ENCODE assay signal across 17 cellular contexts in the genomic region with DNA sequence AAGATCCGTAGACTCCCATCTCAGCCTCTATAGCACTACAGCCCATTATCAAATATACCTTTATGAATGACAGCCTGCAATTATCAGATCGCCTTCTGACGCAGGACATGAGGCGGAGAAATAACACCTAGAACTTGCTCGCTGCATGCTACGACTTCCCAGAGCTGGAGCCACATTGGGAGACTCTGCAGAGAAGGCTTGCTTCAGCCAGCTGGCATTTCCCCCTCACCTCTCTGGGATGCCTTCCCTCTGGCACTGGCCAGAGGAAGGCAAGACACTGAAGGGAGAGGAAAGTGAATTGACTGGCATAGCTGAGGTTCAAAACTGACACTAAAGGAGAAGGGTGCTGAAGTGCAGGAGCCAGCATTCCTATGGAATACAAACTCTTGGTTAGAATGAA.
DNase-seq lines count a peak whose midpoint lies in the region; ATAC-seq and TF ChIP-seq lines count a peak whose summit lies in the region.
"Had no signal": no experiment of that assay in that cellular context is flagged by ENCODE, and none has a peak within 500 bp of the region (broad histone marks: within the 10 kb centered on the region; RNA-seq: fewer than 3 reads in every experiment).

No MANE protein-coding gene starts in this region.

- H4K20me1 ChIP-seq in H9 (ENCODE audit: control insufficient read depth, insufficient read depth, insufficient read length) = no peaks in the 10 kb centered on the region
- H4K20me1 ChIP-seq in neural cell (ENCODE audit: insufficient read depth) = no peaks in the 10 kb centered on the region

- TF ChIP-seq EP300 in neural cell (conservative IDR thresholded peaks at IDR 0.05; ENCODE audit: poor library complexity, severe bottlenecking) = no peak

- H3K4me3 ChIP-seq in neural cell (ENCODE audit: low read length) = peak overlapping the region; percentile 19
- H3K4me3 ChIP-seq: GM12878, GM23248 had no signal

- no peak overlapping the region for H4K91ac ChIP-seq in H9 (ENCODE audit: insufficient read length, low read depth, low read length)

- H2BK12ac ChIP-seq in H9 (ENCODE audit: insufficient read length, low read depth, low read length) = no peak overlapping the region

- no peak overlapping the region for H2BK120ac ChIP-seq in H9 (ENCODE audit: low read depth, low read length, poor library complexity, severe bottlenecking)

- H2BK15ac ChIP-seq in H9 (ENCODE audit: low read depth, low read length) = no peak overlapping the region

- no peaks in the 10 kb centered on the region for H3K23me2 ChIP-seq in H9 (ENCODE audit: insufficient read length, low read depth, low read length, poor library complexity, severe bottlenecking)

- no CpG with 5 or more reads among the region's 6 CpGs for WGBS in H9 (ENCODE audit: extremely low coverage, insufficient read length, low lambda C conversion rate)

- TF ChIP-seq CTCF in H9 (conservative IDR thresholded peaks at IDR 0.05) = no peak
- TF ChIP-seq CTCF in neural cell (IDR thresholded peaks at IDR 0.05; ENCODE audit: poor library complexity, severe bottlenecking) = no peak

- no peaks in the 10 kb centered on the region for H3K9me2 ChIP-seq in neural cell (ENCODE audit: insufficient read depth, low read length)

- H4K5ac ChIP-seq in H9 (ENCODE audit: insufficient read length, low read depth, low read length) = no peak overlapping the region

- H3K14ac ChIP-seq in H9 (ENCODE audit: insufficient read depth, low read length) = no peak overlapping the region

- H3K36me3 ChIP-seq in neural cell (ENCODE audit: insufficient read depth, low read length) = no peaks in the 10 kb centered on the region

- no peak overlapping the region for H2AFZ ChIP-seq in H9 (ENCODE audit: low read length)
- no peak overlapping the region for H2AFZ ChIP-seq in neural cell (ENCODE audit: low read depth, low read length)
- H2AFZ ChIP-seq: GM23248 had no signal

- H3K4me2 ChIP-seq in H9 (ENCODE audit: insufficient read depth, insufficient read length, low read length) = no peak overlapping the region
- no peak overlapping the region for H3K4me2 ChIP-seq in neural cell (ENCODE audit: low read length)

- in situ Hi-C loops in G401 (cut with HindIII; ENCODE audit: low sequenced_read_pairs) = no loop called here

- no peak overlapping the region for H3T11ph ChIP-seq in H9 (ENCODE audit: low read length)

- H3K79me1 ChIP-seq in H9 (ENCODE audit: insufficient read depth, low read depth, low read length, poor library complexity, severe bottlenecking) = peaks cover 4% of the 10 kb centered on the region

- no peaks in the 10 kb centered on the region for H3K9me3 ChIP-seq in H9 (ENCODE audit: control insufficient read depth, low read depth, low read length)
- H3K9me3 ChIP-seq in neural cell (ENCODE audit: low read length) = no peaks in the 10 kb centered on the region

- peaks cover 9 to 26% (median 11%) of the 10 kb centered on the region in 3 experiments; a peak in 6 of 7 replicates for H3K36me3 Mint-ChIP-seq in H9 (ENCODE audit: insufficient read depth in 1 of 3, low read depth in 3 of 3)
- H3K36me3 Mint-ChIP-seq: CD4-positive, alpha-beta memory T cell had no signal

- no peak for ATAC-seq in HG03432 (IDR thresholded peaks at IDR 0.05; ENCODE audit: unreplicated experiment)
- ATAC-seq: GM12878, HCT116 had no signal

- no peak overlapping the region for H3K4me3 Mint-ChIP-seq in H9
- H3K4me3 Mint-ChIP-seq: CD4-positive, alpha-beta memory T cell had no signal

- no peak overlapping the region for H2BK20ac ChIP-seq in H9 (ENCODE audit: low read depth, low read length, poor library complexity, severe bottlenecking)

- no peak overlapping the region for H2BK5ac ChIP-seq in H9 (ENCODE audit: insufficient read length, low read length)

- H3K4me1 ChIP-seq in H9 (ENCODE audit: insufficient read depth, low read length) = peaks cover 9% of the 10 kb centered on the region; the same call in 1 of the 2 replicates

- H2AK5ac ChIP-seq in H9 (ENCODE audit: insufficient read length, low read length) = no peak overlapping the region

- no peak overlapping the region for H3K23ac ChIP-seq in H9 (ENCODE audit: insufficient read length, low read depth, low read length)

- no peak overlapping the region for H3K4ac ChIP-seq in H9 (ENCODE audit: low read depth, low read length)

- H3K27me3 ChIP-seq in H9 (ENCODE audit: insufficient read depth, low read length) (no peaks in the 10 kb centered on the region), neural cell (ENCODE audit: insufficient read depth, low read depth, low read length) (no peaks in the 10 kb centered on the region)

- H3K9me3 Mint-ChIP-seq in H9 = no peaks in the 10 kb centered on the region

- H3K79me2 ChIP-seq in H9 (ENCODE audit: insufficient read depth, low read length) = peaks cover 14% of the 10 kb centered on the region; the same call in 1 of the 2 replicates
- H3K79me2 ChIP-seq in neural cell (replicated peaks; ENCODE audit: insufficient read depth, low read length) = peaks cover 5% of the 10 kb centered on the region

- H3K4me1 Mint-ChIP-seq in H9 = peaks cover 26 to 27% of the 10 kb centered on the region in 2 experiments
- H3K4me1 Mint-ChIP-seq: CD4-positive, alpha-beta memory T cell had no signal

- no peak overlapping the region for H4K8ac ChIP-seq in H9 (replicated peaks; ENCODE audit: insufficient read length, low read depth, low read length)

- H3K27me3 Mint-ChIP-seq in H9 (ENCODE audit: low read depth) = no peaks in the 10 kb centered on the region
- H3K27me3 Mint-ChIP-seq: CD4-positive, alpha-beta memory T cell had no signal

- peak overlapping the region in 1 of 3 experiments; percentile 44; a peak in 2 of 7 replicates for H3K27ac Mint-ChIP-seq in H9
- H3K27ac Mint-ChIP-seq: CD4-positive, alpha-beta memory T cell had no signal

- no peak overlapping the region for H3K56ac ChIP-seq in H9 (ENCODE audit: insufficient read length, low read depth, low read length)

- H3K27ac ChIP-seq in H9 (ENCODE audit: insufficient read length, low read depth, low read length) (peak overlapping the region; percentile 16), neural cell (ENCODE audit: low read length) (no peak overlapping the region)
- H3K27ac ChIP-seq: GM23248 had no signal

- H3K18ac ChIP-seq in H9 (ENCODE audit: insufficient read length, low read depth, low read length) = no peak overlapping the region

- no peak for TF ChIP-seq RAD21 in neural cell (conservative IDR thresholded peaks at IDR 0.05)

- peaks cover 2% of the 10 kb centered on the region for H3F3A ChIP-seq in neural cell (ENCODE audit: insufficient read depth, low read length, poor library complexity, severe bottlenecking)

- DNase-seq in G401 (ENCODE audit: low spot score) (peak; percentile 90), H9 (no peak), cerebellum (ENCODE audit: low spot score) (peak; percentile 72), H4 (ENCODE audit: low spot score) (no peak)
- DNase-seq in activated CD4-positive, alpha-beta T cell treated with anti-CD3 and anti-CD28 coated beads for 4 hours = no peak
- DNase-seq: Calu3; CD4-positive, alpha-beta memory T cell; COR-L47; DMS153; DND-41; GDM1; GM23248; H7 had no signal

- no peak overlapping the region for H3K9ac ChIP-seq in H9 (ENCODE audit: extremely low read depth, insufficient read length, low read length)
- no peak overlapping the region for H3K9ac ChIP-seq in neural cell (ENCODE audit: low read length)
- H3K9ac ChIP-seq: GM23248 had no signal

TF ChIP-seq in neural cell, 6 proteins besides CTCF, POLR2A, EP300 and RAD21:
- TF ChIP-seq EZH2 (IDR thresholded peaks at IDR 0.05; ENCODE audit: borderline replicate concordance, insufficient read depth, low read length, poor library complexity, severe bottlenecking) = no peak
- no peak for TF ChIP-seq MXI1 (conservative IDR thresholded peaks at IDR 0.05; ENCODE audit: poor library complexity, severe bottlenecking)
- no peak for TF ChIP-seq POLR2AphosphoS5 (IDR thresholded peaks at IDR 0.05)
- TF ChIP-seq SMC3 (conservative IDR thresholded peaks at IDR 0.05; ENCODE audit: poor library complexity) = no peak
- TF ChIP-seq TAF1 (IDR thresholded peaks at IDR 0.05; ENCODE audit: low read depth) = no peak
- TF ChIP-seq, protein P1, sequence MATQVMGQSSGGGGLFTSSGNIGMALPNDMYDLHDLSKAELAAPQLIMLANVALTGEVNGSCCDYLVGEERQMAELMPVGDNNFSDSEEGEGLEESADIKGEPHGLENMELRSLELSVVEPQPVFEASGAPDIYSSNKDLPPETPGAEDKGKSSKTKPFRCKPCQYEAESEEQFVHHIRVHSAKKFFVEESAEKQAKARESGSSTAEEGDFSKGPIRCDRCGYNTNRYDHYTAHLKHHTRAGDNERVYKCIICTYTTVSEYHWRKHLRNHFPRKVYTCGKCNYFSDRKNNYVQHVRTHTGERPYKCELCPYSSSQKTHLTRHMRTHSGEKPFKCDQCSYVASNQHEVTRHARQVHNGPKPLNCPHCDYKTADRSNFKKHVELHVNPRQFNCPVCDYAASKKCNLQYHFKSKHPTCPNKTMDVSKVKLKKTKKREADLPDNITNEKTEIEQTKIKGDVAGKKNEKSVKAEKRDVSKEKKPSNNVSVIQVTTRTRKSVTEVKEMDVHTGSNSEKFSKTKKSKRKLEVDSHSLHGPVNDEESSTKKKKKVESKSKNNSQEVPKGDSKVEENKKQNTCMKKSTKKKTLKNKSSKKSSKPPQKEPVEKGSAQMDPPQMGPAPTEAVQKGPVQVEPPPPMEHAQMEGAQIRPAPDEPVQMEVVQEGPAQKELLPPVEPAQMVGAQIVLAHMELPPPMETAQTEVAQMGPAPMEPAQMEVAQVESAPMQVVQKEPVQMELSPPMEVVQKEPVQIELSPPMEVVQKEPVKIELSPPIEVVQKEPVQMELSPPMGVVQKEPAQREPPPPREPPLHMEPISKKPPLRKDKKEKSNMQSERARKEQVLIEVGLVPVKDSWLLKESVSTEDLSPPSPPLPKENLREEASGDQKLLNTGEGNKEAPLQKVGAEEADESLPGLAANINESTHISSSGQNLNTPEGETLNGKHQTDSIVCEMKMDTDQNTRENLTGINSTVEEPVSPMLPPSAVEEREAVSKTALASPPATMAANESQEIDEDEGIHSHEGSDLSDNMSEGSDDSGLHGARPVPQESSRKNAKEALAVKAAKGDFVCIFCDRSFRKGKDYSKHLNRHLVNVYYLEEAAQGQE (IDR thresholded peaks at IDR 0.05; ENCODE audit: borderline replicate concordance) = no peak

Comparison
In these comparisons a context has a peak if more than half of its experiments do, and no peak if none do; other contexts are left out.
1. DNase-seq: peak in G401 (single experiment) and cerebellum (single experiment); none in H9 (single experiment), activated CD4-positive, alpha-beta T cell treated with anti-CD3 and anti-CD28 coated beads for 4 hours (0 of 2) and H4 (single experiment).